In genomic region chr2:240387669-240388358, GRCh38 we compare ENCODE assay signal across 9 cellular contexts. TPM values are rescaled to one million over a fixed set of nuclear protein-coding genes. Genes with fewer than 3 reads are reported as not detected.
DNase-seq lines count a peak whose midpoint lies in the region; ATAC-seq, FAIRE-seq and TF ChIP-seq lines count a peak whose summit lies in the region.
"Had no signal": no experiment of that assay in that cellular context is flagged by ENCODE, and none has a peak within 500 bp of the region (broad histone marks: within the 10 kb centered on the region; RNA-seq: fewer than 3 reads in every experiment).

No MANE protein-coding gene starts in this region.

- FAIRE-seq in A549 (lab: Jason Lieb, UNC), result peak; percentile 81

- H3K36me3 ChIP-seq in lower lobe of right lung, result no peaks in the 10 kb centered on the region

- CTCF ChIA-PET in A549 (lab: Yijun Ruan, JAX), result interaction anchor here (1.0 to 4.6 kb wide), 7 partner anchors 11 to 153 kb away, joined by 3 to 30 read pairs (median 10); partner anchors contain the start of gene GPC1

- H3K4me1 ChIP-seq in A549, result peaks cover 45% of the 10 kb centered on the region
- peaks cover 4% of the 10 kb centered on the region for H3K4me1 ChIP-seq in lower lobe of right lung

- H3K27ac ChIP-seq in A549 (peak overlapping the region; percentile 99 to 100), lower lobe of right lung (no peak overlapping the region)

- peak overlapping the region; percentile 84 for H3K4me2 ChIP-seq in A549

- ATAC-seq in A549, result peak; percentile 70 to 81
- no peak for ATAC-seq in lower lobe of right lung

- POLR2A ChIA-PET in A549 (lab: Yijun Ruan, JAX), result interaction anchor here (0.9 to 2.9 kb wide), 4 partner anchors 13 to 173 kb away, joined by 3 to 17 read pairs (median 8); partner anchors contain the start of gene GPC1

- intact Hi-C loops in lower lobe of right lung (cut with DNase I), result no loop called here

- no peak for TF ChIP-seq CTCF in A549 (IDR thresholded peaks at IDR 0.05)
- TF ChIP-seq CTCF in lower lobe of right lung (IDR thresholded peaks at IDR 0.05), result no peak

- peak; percentile 90 to 96 for DNase-seq in A549 (ENCODE audit: low read depth in 1 of 2, low spot score in 1 of 2)
- peak; percentile 98 for DNase-seq in LHCN-M2 (ENCODE audit: low read depth)
- peak; percentile 85 for DNase-seq in dermis blood vessel endothelial cell
- DNase-seq in lower lobe of right lung, result peak; percentile 40
- no peak for DNase-seq in stimulated activated CD4-positive, alpha-beta T cell treated with anti-CD3 and anti-CD28 coated beads, Interleukin-4, amount 100 ng/mL, for 24 hours
- no peak for DNase-seq in activated CD4-positive, alpha-beta T cell treated with anti-CD3 and anti-CD28 coated beads, Interleukin-2, amount 50 U/mL, for 48 hours
- no peak for DNase-seq in RPMI8226
- no peak for DNase-seq in activated T-cell treated with anti-CD3 and anti-CD28 coated beads for 4 hours
- DNase-seq: SIG-M5 had no signal

- TF ChIP-seq EP300 in A549 (IDR thresholded peaks at IDR 0.05), result peak; percentile 62 to 77; a peak in 3 of 5 replicates

- H3K9me3 ChIP-seq in A549, result no peaks in the 10 kb centered on the region
- no peaks in the 10 kb centered on the region for H3K9me3 ChIP-seq in lower lobe of right lung

- WGBS in A549 (ENCODE audit: missing lambda C conversion rate), result 0% methylated on average over 9 of the region's 16 CpGs

- peak overlapping the region; percentile 39 for H3K4me3 ChIP-seq in A549
- H3K4me3 ChIP-seq in lower lobe of right lung, result no peak overlapping the region

- peaks cover 3% of the 10 kb centered on the region for H3K27me3 ChIP-seq in lower lobe of right lung (ENCODE audit: low read depth)

- peak in 1 of 2 experiments; percentile 31; a peak in 2 of 5 replicates for TF ChIP-seq RAD21 in A549 (conservative IDR thresholded peaks at IDR 0.05 in 1 of 2, IDR thresholded peaks at IDR 0.05 in 1 of 2)

- TF ChIP-seq POLR2A in A549 (IDR thresholded peaks at IDR 0.05; ENCODE audit: low read length), result no peak

TF ChIP-seq in A549, 52 proteins besides CTCF, POLR2A, EP300 and RAD21:
- TF ChIP-seq CEBPB (IDR thresholded peaks at IDR 0.05) (no peak), ATOH8 (CRISPR knock-in tag; IDR thresholded peaks at IDR 0.05; ENCODE audit: low read depth) (peak; percentile 62; the same call in 1 of the 2 replicates), HEYL (CRISPR knock-in tag; IDR thresholded peaks at IDR 0.05) (peak; percentile 3; the same call in 1 of the 2 replicates), EHMT2 (IDR thresholded peaks at IDR 0.05; ENCODE audit: low read depth) (no peak), MAX (IDR thresholded peaks at IDR 0.05) (peak; percentile 75; the same call in 1 of the 2 replicates), MAFK (IDR thresholded peaks at IDR 0.05; ENCODE audit: partially characterized antibody) (peak; percentile 100), ZSCAN20 (CRISPR knock-in tag; IDR thresholded peaks at IDR 0.05) (peak; percentile 24; the same call in 1 of the 2 replicates), KDM1A (IDR thresholded peaks at IDR 0.05; ENCODE audit: low read depth) (no peak), NPAS2 (CRISPR knock-in tag; IDR thresholded peaks at IDR 0.05; ENCODE audit: borderline replicate concordance) (no peak), E2F6 (IDR thresholded peaks at IDR 0.05; ENCODE audit: borderline replicate concordance, low read depth) (0 out of 2 replicates have a peak, but pooled peaks have one; percentile 4), EHF (CRISPR knock-in tag; IDR thresholded peaks at IDR 0.05) (peak; percentile 26; the same call in 1 of the 2 replicates), FOSL2 (IDR thresholded peaks at IDR 0.05) (peak; percentile 90), FOSL2 (CRISPR knock-in tag; IDR thresholded peaks at IDR 0.05) (peak; percentile 99), JUN (IDR thresholded peaks at IDR 0.05) (peak in 1 of 2 experiments; percentile 78; a peak in 1 of 5 replicates), GATA3 (IDR thresholded peaks at IDR 0.05; ENCODE audit: borderline replicate concordance) (peak; percentile 56; the same call in 1 of the 2 replicates), PBX3 (IDR thresholded peaks at IDR 0.05) (peak; percentile 86), HOXB13 (CRISPR knock-in tag; IDR thresholded peaks at IDR 0.05; ENCODE audit: low read depth) (peak; percentile 63), JUNB (IDR thresholded peaks at IDR 0.05) (peak; percentile 78), NFE2L2 (conservative IDR thresholded peaks at IDR 0.05; ENCODE audit: low read length) (peak; percentile 99), SMC3 (IDR thresholded peaks at IDR 0.05) (peak; percentile 31; the same call in 1 of the 3 replicates)

RNA-seq across cellular contexts. Expression of gene GPC1, which starts 47.6 kb away (rescaled TPM):
- polyA plus RNA-seq in A549 (2011; rRNA removed), result 19.8 and 22.7 TPM in 2 replicates
- polyA plus RNA-seq in A549 (2012; cell fraction: cytosol; rRNA removed), result 75.3 and 114 TPM in 2 replicates
- polyA plus RNA-seq in A549 (2012; cell fraction: nucleus; rRNA removed), result 235 and 362 TPM in 2 replicates
- polyA plus RNA-seq in A549 (2017; fragmentation: RNase III; extraction: RNeasy Plus Mini Kit Qiagen cat#74134 plus additional on column Dnase treatment), result 93.5 to 107 TPM (median 97.7 TPM) in 3 replicates
- polyA minus RNA-seq in A549 (2011; rRNA and poly(A)+ RNA removed), result 19.8 and 36.6 TPM in 2 replicates
- total RNA-seq in LHCN-M2 (2014; rRNA removed), result 118 and 124 TPM in 2 replicates
- polyA plus RNA-seq in LHCN-M2 (2012), result 313 TPM
- total RNA-seq in dermis blood vessel endothelial cell, result 8.3 and 11.3 TPM in 2 replicates
- total RNA-seq in lower lobe of right lung, result 14.7 TPM

Comparison
In these comparisons a context has a peak if more than half of its experiments do, and no peak if none do; other contexts are left out.
1. ATAC-seq: peak in A549 (2 of 2); none in lower lobe of right lung (0 of 2).
2. DNase-seq: peak in A549 (2 of 2), LHCN-M2 (single experiment), dermis blood vessel endothelial cell (single experiment) and lower lobe of right lung (single experiment); none in stimulated activated CD4-positive, alpha-beta T cell treated with anti-CD3 and anti-CD28 coated beads, Interleukin-4, amount 100 ng/mL, for 24 hours (single experiment), activated CD4-positive, alpha-beta T cell treated with anti-CD3 and anti-CD28 coated beads, Interleukin-2, amount 50 U/mL, for 48 hours (0 of 2), RPMI8226 (single experiment) and activated T-cell treated with anti-CD3 and anti-CD28 coated beads for 4 hours (single experiment).